ENCODE assay signal across 8 cellular contexts in the genomic region with DNA sequence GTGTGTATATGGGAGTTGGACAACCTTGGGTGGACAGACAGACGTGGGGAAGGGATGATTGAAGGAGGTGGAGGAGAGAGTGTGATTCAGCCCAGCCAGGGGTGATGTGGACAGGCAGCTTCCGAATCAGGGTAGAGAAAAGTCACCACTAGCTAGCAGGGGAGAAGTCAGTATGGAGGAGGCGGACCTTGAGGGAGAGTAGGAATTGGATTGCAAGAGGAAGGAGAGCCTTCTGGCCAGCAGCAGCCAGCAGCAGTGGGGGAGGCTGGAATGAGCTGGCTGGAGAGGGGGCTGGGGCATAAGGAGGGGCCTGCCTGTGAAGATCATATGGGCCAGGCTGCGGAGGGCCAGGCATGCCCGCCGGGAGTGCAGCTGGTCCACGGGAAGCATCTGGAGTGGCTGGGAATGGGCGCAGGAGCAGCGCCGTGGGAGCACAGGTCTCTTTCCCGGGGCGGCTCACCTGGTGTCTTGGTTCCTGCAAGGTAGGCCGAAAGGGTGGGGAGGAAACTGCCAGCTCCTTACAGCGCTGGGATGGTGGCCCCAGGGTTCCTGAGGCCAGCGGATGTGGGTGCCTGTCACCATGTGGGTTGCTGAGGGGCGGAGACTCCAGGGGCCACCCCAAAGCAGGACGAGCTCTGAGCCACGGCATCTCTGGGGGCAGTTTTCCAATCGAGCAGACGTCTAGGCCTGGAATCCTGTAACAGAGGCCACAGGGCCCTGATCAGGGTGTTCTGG.
DNase-seq lines count a peak whose midpoint lies in the region; ATAC-seq, FAIRE-seq and TF ChIP-seq lines count a peak whose summit lies in the region.

No MANE protein-coding gene starts in this region.

- no peak for TF ChIP-seq POLR2A in K562 (conservative IDR thresholded peaks at IDR 0.05)

- no peak overlapping the region for H3K4me3 ChIP-seq in K562
- H3K4me3 ChIP-seq in mucosa of rectum (ENCODE audit: low read length in 2 of 2): peak overlapping the region in 1 of 2 donors; percentile 57
- H3K4me3 ChIP-seq in stomach smooth muscle (ENCODE audit: low read length in 2 of 2): peak overlapping the region; percentile 86 to 93

- H3K4me2 ChIP-seq in K562 (ENCODE audit: insufficient read depth, low read length): no peak overlapping the region

- no peak for DNase-seq in K562 (ENCODE audit: extremely low read depth in 1 of 4, low spot score in 3 of 4)
- DNase-seq in NCI-H2029 treated with DMSO at 0.1 percent for 48 hours (lab: John Stamatoyannopoulos, UW): no peak
- DNase-seq in DMS79 treated with DMSO at 0.1 percent for 48 hours (lab: John Stamatoyannopoulos, UW): no peak
- DNase-seq in SW480 (ENCODE audit: low spot score): no peak

- peaks cover 9% of the 10 kb centered on the region for H3K9me1 ChIP-seq in K562 (ENCODE audit: control insufficient read depth, insufficient read depth, low read length)

- H2AFZ ChIP-seq in K562 (ENCODE audit: low read depth, low read length): no peak overlapping the region

- peaks cover 24% of the 10 kb centered on the region for H3K36me3 Mint-ChIP-seq in T-helper 1 cell treated with Interleukin-12 subunit alpha and Interleukin-12 subunit beta and Interleukin-4 antibody, amounts not matched to agents 30 μg/mL and 1 μg/mL, for 36 hours (ENCODE audit: low read depth)

- H3K27me3 ChIP-seq in K562 (ENCODE audit: control insufficient read depth in 2 of 2, insufficient read depth in 2 of 2, low read length in 2 of 2) (no peaks in the 10 kb centered on the region), mucosa of rectum (ENCODE audit: control insufficient read depth in 2 of 2, insufficient read depth in 2 of 2, low read length in 2 of 2) (no peaks in the 10 kb centered on the region), stomach smooth muscle (ENCODE audit: control insufficient read depth in 1 of 2, insufficient read depth in 2 of 2, low read length in 2 of 2) (no peaks in the 10 kb centered on the region)

- peaks cover 48% of the 10 kb centered on the region for H3K4me1 Mint-ChIP-seq in T-helper 1 cell treated with Interleukin-12 subunit alpha and Interleukin-12 subunit beta and Interleukin-4 antibody, amounts not matched to agents 30 μg/mL and 1 μg/mL, for 36 hours (ENCODE audit: low read depth)

- no peak for ATAC-seq in K562

- peak overlapping the region; percentile 46 for H3K27ac ChIP-seq in C4-2B
- no peak overlapping the region; the same call in 2 of the 3 replicates for H3K27ac ChIP-seq in K562 (ENCODE audit: extremely low read depth, low read depth, low read length)
- peak overlapping the region; percentile 38 to 89 for H3K27ac ChIP-seq in mucosa of rectum (ENCODE audit: low read depth in 2 of 2, low read length in 2 of 2)
- peak overlapping the region; percentile 96 for H3K27ac ChIP-seq in stomach smooth muscle (ENCODE audit: low read length)

- H3K9me3 ChIP-seq in K562 (replicated peaks; ENCODE audit: control insufficient read depth, insufficient read depth, low read depth, low read length) (no peaks in the 10 kb centered on the region), mucosa of rectum (ENCODE audit: control insufficient read depth in 2 of 2, low read length in 2 of 2) (no peaks in the 10 kb centered on the region), stomach smooth muscle (ENCODE audit: control insufficient read depth in 2 of 2, low read length in 2 of 2) (no peaks in the 10 kb centered on the region)

- H3K27ac Mint-ChIP-seq in T-helper 1 cell treated with Interleukin-12 subunit alpha and Interleukin-12 subunit beta and Interleukin-4 antibody, amounts not matched to agents 30 μg/mL and 1 μg/mL, for 36 hours: peak overlapping the region; percentile 85

- H3K9ac ChIP-seq in K562 (ENCODE audit: insufficient read depth in 1 of 2, low read depth in 2 of 2, low read length in 2 of 2) (peak overlapping the region in 1 of 2 experiments; percentile 4; a peak in 2 of 4 replicates), mucosa of rectum (ENCODE audit: low read depth in 1 of 2, low read length in 2 of 2) (peak overlapping the region; percentile 17 to 18), stomach smooth muscle (ENCODE audit: low read length in 2 of 2) (peak overlapping the region; percentile 92 to 93)

- H3K27me3 Mint-ChIP-seq in T-helper 1 cell treated with Interleukin-12 subunit alpha and Interleukin-12 subunit beta and Interleukin-4 antibody, amounts not matched to agents 30 μg/mL and 1 μg/mL, for 36 hours (ENCODE audit: low read depth): no peaks in the 10 kb centered on the region

- no peaks in the 10 kb centered on the region for H3K9me3 Mint-ChIP-seq in T-helper 1 cell treated with Interleukin-12 subunit alpha and Interleukin-12 subunit beta and Interleukin-4 antibody, amounts not matched to agents 30 μg/mL and 1 μg/mL, for 36 hours

- POLR2A ChIA-PET in K562 (lab: Yijun Ruan, JAX): interaction anchor here (0.6 to 0.7 kb wide), 2 partner anchors 12 to 13 kb away, joined by 3 read pairs; no protein-coding TSS in a partner anchor

- H3K4me3 Mint-ChIP-seq in T-helper 1 cell treated with Interleukin-12 subunit alpha and Interleukin-12 subunit beta and Interleukin-4 antibody, amounts not matched to agents 30 μg/mL and 1 μg/mL, for 36 hours: peak overlapping the region; percentile 91

- peaks cover 81% of the 10 kb centered on the region for H3K79me2 ChIP-seq in K562 (ENCODE audit: control insufficient read depth, insufficient read depth, low read length)

- in situ Hi-C loops in K562 (cut with MboI): no loop called here

- H3K36me3 ChIP-seq in K562 (ENCODE audit: control insufficient read depth, insufficient read depth, low read length) (no peaks in the 10 kb centered on the region; the same call in 2 of the 3 replicates), mucosa of rectum (ENCODE audit: control insufficient read depth in 2 of 2, insufficient read depth in 2 of 2, low read length in 2 of 2) (no peaks in the 10 kb centered on the region), stomach smooth muscle (ENCODE audit: control insufficient read depth in 2 of 2, insufficient read depth in 2 of 2, low read length in 2 of 2) (no peaks in the 10 kb centered on the region)

- TF ChIP-seq EP300 in K562 (IDR thresholded peaks at IDR 0.05; ENCODE audit: low read length): no peak

- peaks cover 72% of the 10 kb centered on the region for H4K20me1 ChIP-seq in K562 (replicated peaks; ENCODE audit: control insufficient read depth, insufficient read depth, low read length)

- BruUV-seq in K562 (replicated peaks; lab: Mats Ljungman, UMichigan): no TSS peak

- CTCF ChIA-PET in K562 (lab: Yijun Ruan, JAX; ENCODE audit: low intra/inter-chr PET ratio): no interaction called here

- peaks cover 43 to 61% of the 10 kb centered on the region in 2 experiments for H3K4me1 ChIP-seq in K562 (replicated peaks in 1 of 2; ENCODE audit: control insufficient read depth in 2 of 2, insufficient read depth in 2 of 2, low read length in 2 of 2)
- peaks cover 35 to 51% of the 10 kb centered on the region in 2 donors for H3K4me1 ChIP-seq in mucosa of rectum (ENCODE audit: control insufficient read depth in 2 of 2, insufficient read depth in 2 of 2, low read length in 2 of 2)
- H3K4me1 ChIP-seq in stomach smooth muscle (ENCODE audit: control insufficient read depth, insufficient read depth, low read length): peaks cover 87% of the 10 kb centered on the region

- TF ChIP-seq CTCF in C4-2B (conservative IDR thresholded peaks at IDR 0.05) (no peak), K562 (IDR thresholded peaks at IDR 0.05 in 2 of 3, conservative IDR thresholded peaks at IDR 0.05 in 1 of 3; ENCODE audit: insufficient read depth in 2 of 3, low read depth in 1 of 3, low read length in 3 of 3) (no peak)

- intact Hi-C loops in K562 (cut with micrococcal nuclease): no loop called here

- no peak for TF ChIP-seq RAD21 in K562 (CRISPR knock-in tag; conservative IDR thresholded peaks at IDR 0.05 in 1 of 2, IDR thresholded peaks at IDR 0.05 in 1 of 2)

- peak; percentile 74 for FAIRE-seq in K562 (lab: Jason Lieb, UNC)

- 72% methylated on average over 17 of the region's 20 CpGs for WGBS in K562 (ENCODE audit: insufficient coverage, low coverage, missing lambda C conversion rate)

TF ChIP-seq in K562, 482 proteins besides CTCF, POLR2A, EP300 and RAD21 (continues in another document):
- TF ChIP-seq EGR1 (conservative IDR thresholded peaks at IDR 0.05) (peak; percentile 20; the same call in 1 of the 2 replicates), STAT5B (CRISPR knock-in tag; IDR thresholded peaks at IDR 0.05) (no peak), SP2 (IDR thresholded peaks at IDR 0.05; ENCODE audit: extremely low read depth, low read depth, low read length, poor library complexity, severe bottlenecking) (no peak), ZZZ3 (IDR thresholded peaks at IDR 0.05) (no peak), NRF1 (conservative IDR thresholded peaks at IDR 0.05 in 1 of 2, IDR thresholded peaks at IDR 0.05 in 1 of 2) (peak; percentile 35 to 45)
- TF ChIP-seq, protein P1, sequence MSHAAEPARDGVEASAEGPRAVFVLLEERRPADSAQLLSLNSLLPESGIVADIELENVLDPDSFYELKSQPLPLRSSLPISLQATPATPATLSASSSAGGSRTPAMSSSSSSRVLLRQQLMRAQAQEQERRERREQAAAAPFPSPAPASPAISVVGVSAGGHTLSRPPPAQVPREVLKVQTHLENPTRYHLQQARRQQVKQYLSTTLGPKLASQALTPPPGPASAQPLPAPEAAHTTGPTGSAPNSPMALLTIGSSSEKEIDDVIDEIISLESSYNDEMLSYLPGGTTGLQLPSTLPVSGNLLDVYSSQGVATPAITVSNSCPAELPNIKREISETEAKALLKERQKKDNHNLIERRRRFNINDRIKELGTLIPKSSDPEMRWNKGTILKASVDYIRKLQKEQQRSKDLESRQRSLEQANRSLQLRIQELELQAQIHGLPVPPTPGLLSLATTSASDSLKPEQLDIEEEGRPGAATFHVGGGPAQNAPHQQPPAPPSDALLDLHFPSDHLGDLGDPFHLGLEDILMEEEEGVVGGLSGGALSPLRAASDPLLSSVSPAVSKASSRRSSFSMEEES (CRISPR knock-in tag; IDR thresholded peaks at IDR 0.05): no peak
